In the genomic region with DNA sequence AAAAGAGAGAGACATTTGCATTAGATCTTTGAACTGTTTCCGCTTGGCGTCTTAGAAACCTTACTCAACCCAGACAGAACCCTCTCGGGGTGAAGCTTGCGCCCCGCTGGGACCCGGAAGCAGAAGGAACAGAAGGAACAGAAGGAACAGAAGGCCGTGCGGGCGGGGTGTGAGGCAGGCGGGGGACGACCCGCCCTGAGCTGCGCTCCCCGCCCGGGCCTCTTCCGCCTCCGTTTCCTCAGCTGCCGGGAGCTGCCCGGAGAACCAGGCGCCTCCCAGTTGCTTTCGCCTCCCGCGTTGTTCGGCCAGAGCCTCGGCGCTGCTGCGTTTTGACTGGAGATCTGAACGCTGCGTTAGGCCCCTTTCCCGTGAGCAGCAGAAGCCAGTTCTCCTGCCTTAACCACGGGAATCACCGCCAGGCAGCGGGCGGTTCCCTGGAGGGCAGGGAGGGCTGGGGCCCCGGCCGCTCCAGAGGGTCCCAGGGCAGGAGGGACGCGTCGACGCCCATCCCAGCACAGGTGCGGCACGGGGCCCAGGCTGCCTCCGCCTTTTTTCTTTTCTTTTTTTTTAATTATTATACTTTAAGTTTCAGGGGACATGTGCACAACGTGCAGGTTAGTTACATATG, we compare ENCODE assay signal across 10 cellular contexts. TPM values are rescaled to one million over a fixed set of nuclear protein-coding genes. Genes with fewer than 3 reads are reported as not detected.
DNase-seq lines count a peak whose midpoint lies in the region; ATAC-seq and TF ChIP-seq lines count a peak whose summit lies in the region.
"Had no signal": no experiment of that assay in that cellular context is flagged by ENCODE, and none has a peak within 500 bp of the region (broad histone marks: within the 10 kb centered on the region; RNA-seq: fewer than 3 reads in every experiment).

No MANE protein-coding gene starts in this region.

- peaks cover 14% of the 10 kb centered on the region for H3K9me3 ChIP-seq in left ventricle myocardium inferior (replicated peaks)

- H3K4me1 ChIP-seq in left ventricle myocardium inferior: no peaks in the 10 kb centered on the region

- no peaks in the 10 kb centered on the region for H3K36me3 ChIP-seq in left ventricle myocardium inferior
- H3K36me3 ChIP-seq: brain microvascular endothelial cell had no signal

- ATAC-seq in GM21423 (IDR thresholded peaks at IDR 0.05; ENCODE audit: unreplicated experiment): peak; percentile 52
- no peak for ATAC-seq in omental fat pad (ENCODE audit: low FRiP score)

- TF ChIP-seq CTCF in left ventricle myocardium inferior (IDR thresholded peaks at IDR 0.05; ENCODE audit: borderline replicate concordance) (no peak), omental fat pad (IDR thresholded peaks at IDR 0.05) (no peak)

- H3K27ac ChIP-seq in left ventricle myocardium inferior (replicated peaks): peak overlapping the region; percentile 58
- H3K27ac ChIP-seq: brain microvascular endothelial cell had no signal

- DNase-seq in CD1c-positive myeloid dendritic cell (ENCODE audit: extremely low spot score) (peak; percentile 32), left ventricle myocardium inferior (peak; percentile 52), midbrain (lab: John Stamatoyannopoulos, UW) (no peak), omental fat pad (ENCODE audit: low spot score) (no peak), KG1 (lab: John Stamatoyannopoulos, UW) (no peak), HK-2 (ENCODE audit: unreplicated experiment) (no peak)
- peak; percentile 23 to 40 for DNase-seq in activated CD4-positive, alpha-beta T cell treated with anti-CD3 and anti-CD28 coated beads, Interleukin-2, amount 50 U/mL, for 48 hours
- DNase-seq: brain microvascular endothelial cell, NCI-H1417 treated with DMSO at 0.1 percent for 48 hours had no signal

- H3K4me3 ChIP-seq in left ventricle myocardium inferior: peak overlapping the region; percentile 55

- H3K27me3 ChIP-seq in left ventricle myocardium inferior (ENCODE audit: low read depth): peaks cover 5% of the 10 kb centered on the region
- H3K27me3 ChIP-seq: brain microvascular endothelial cell had no signal

- intact Hi-C loops in left ventricle myocardium inferior (cut with micrococcal nuclease): no loop called here

RNA-seq across cellular contexts. Expression of gene MMP17, which starts 19.3 kb away (rescaled TPM):
- 0.77 TPM for total RNA-seq in left ventricle myocardium inferior
- total RNA-seq in omental fat pad: 10 to 100 TPM in 1 of 4 donors, 1 to 10 TPM in 3; 2.3 to 10.9 (median 3.0) TPM

Comparison
In these comparisons a context has a peak if more than half of its experiments do, and no peak if none do; other contexts are left out.
1. DNase-seq: peak in CD1c-positive myeloid dendritic cell (single experiment), activated CD4-positive, alpha-beta T cell treated with anti-CD3 and anti-CD28 coated beads, Interleukin-2, amount 50 U/mL, for 48 hours (2 of 2) and left ventricle myocardium inferior (single experiment); none in midbrain (single experiment), omental fat pad (single experiment), KG1 (single experiment) and HK-2 (single experiment).